36 cellular contexts compared by ENCODE assay signal in genomic region chr2:15949126-15949525, GRCh38. TPM values are rescaled to one million over a fixed set of nuclear protein-coding genes. Genes with fewer than 3 reads are reported as not detected.
"Had no signal": no experiment of that assay in that cellular context is flagged by ENCODE, and none has a peak within 500 bp of the region (broad histone marks: within the 10 kb centered on the region; RNA-seq: fewer than 3 reads in every experiment).

No MANE protein-coding gene starts in this region.

- DNase-seq: activated B cell treated with CpG ODN at 0.5 μM for 24 hours; activated CD4-positive, alpha-beta T cell treated with anti-CD3 and anti-CD28 coated beads for 48 hours; activated CD4-positive, alpha-beta T cell treated with anti-CD3 and anti-CD28 coated beads, Interleukin-2, amount 50 U/mL, for 1 hour; activated CD4-positive, alpha-beta T cell treated with anti-CD3 and anti-CD28 coated beads, Interleukin-2, amount 50 U/mL, for 48 hours; activated CD8-positive, alpha-beta memory T cell treated with anti-CD3 and anti-CD28 coated beads, Interleukin-2, amount 10 ng/mL, durations not matched to agents 7 days and 5 days; activated CD8-positive, alpha-beta memory T cell treated with anti-CD3 and anti-CD28 coated beads, Interleukin-2, amount 50 U/mL, for 4 hours; activated CD8-positive, alpha-beta T cell treated with anti-CD3 and anti-CD28 coated beads, Interleukin-2, amount 10 ng/mL, durations not matched to agents 7 days and 5 days; activated effector memory CD4-positive, alpha-beta T cell treated with anti-CD3 and anti-CD28 coated beads, Interleukin-2, amount 50 U/mL, for 16 hours; activated naive CD4-positive, alpha-beta T cell treated with anti-CD3 and anti-CD28 coated beads for 36 hours; activated naive CD8-positive, alpha-beta T cell treated with anti-CD3 and anti-CD28 coated beads for 36 hours; activated naive CD8-positive, alpha-beta T cell treated with anti-CD3 and anti-CD28 coated beads, Interleukin-2, amount 50 U/mL, for 24 hours; activated T-cell treated with anti-CD3 and anti-CD28 coated beads, Interleukin-2, amount 50 U/mL, for 1 hour; activated T-cell treated with anti-CD3 and anti-CD28 coated beads, Interleukin-2, amount 50 U/mL, for 48 hours; adrenal gland; amygdala; aorta; body of pancreas; caudate nucleus; cortex of kidney; dermis blood vessel endothelial cell; effector CD4-positive, alpha-beta T cell; effector memory CD8-positive, alpha-beta T cell; erythroblast; foreskin keratinocyte; gastrocnemius medialis; glutamatergic neuron; heart left ventricle; T-helper 2 cell had no signal

- H3K27ac Mint-ChIP-seq: activated B cell treated with CpG ODN at 0.5 μM for 24 hours; activated CD8-positive, alpha-beta memory T cell treated with anti-CD3 and anti-CD28 coated beads, Interleukin-2, amount 10 ng/mL, durations not matched to agents 7 days and 5 days; activated CD8-positive, alpha-beta T cell treated with anti-CD3 and anti-CD28 coated beads, Interleukin-2, amount 10 ng/mL, durations not matched to agents 7 days and 5 days; activated naive CD4-positive, alpha-beta T cell treated with anti-CD3 and anti-CD28 coated beads for 36 hours; activated naive CD4-positive, alpha-beta T cell treated with anti-CD3 and anti-CD28 coated beads, Interleukin-2, amount 50 U/mL, for 24 hours; activated naive CD8-positive, alpha-beta T cell treated with anti-CD3 and anti-CD28 coated beads for 36 hours; activated naive CD8-positive, alpha-beta T cell treated with anti-CD3 and anti-CD28 coated beads, Interleukin-2, amount 50 U/mL, for 24 hours; activated T-helper 1 cell treated with anti-CD3 and anti-CD28 coated beads, Interleukin-12 subunit alpha, Interleukin-12 subunit beta, Interleukin-2, Interleukin-4 antibody, amounts not matched to agents 30 ng/mL and 10 ng/mL and 1 ng/mL, durations not matched to agents 14 hours and 24 hours and 36 hours; activated T-helper 2 cell treated with anti-CD3 and anti-CD28 coated beads, Interferon-gamma antibody, Interleukin-2, Interleukin-4, amounts not matched to agents 10 μg/mL and 5 μg/mL and 100 μg/mL, durations not matched to agents 14 hours and 24 hours and 36 hours; effector memory CD8-positive, alpha-beta T cell had no signal

- H3K27ac ChIP-seq: adrenal gland, body of pancreas, esophagus muscularis mucosa, foreskin keratinocyte, gastrocnemius medialis, heart left ventricle had no signal

- H3K9me3 ChIP-seq: adrenal gland, body of pancreas, esophagus muscularis mucosa, gastrocnemius medialis, heart left ventricle had no signal

- H3K4me1 Mint-ChIP-seq: activated B cell treated with CpG ODN at 0.5 μM for 24 hours; activated CD8-positive, alpha-beta memory T cell treated with anti-CD3 and anti-CD28 coated beads, Interleukin-2, amount 10 ng/mL, durations not matched to agents 7 days and 5 days had no signal

- H3K27me3 ChIP-seq: adrenal gland, body of pancreas, gastrocnemius medialis, heart left ventricle had no signal

- H3K36me3 Mint-ChIP-seq: activated CD8-positive, alpha-beta memory T cell treated with anti-CD3 and anti-CD28 coated beads, Interleukin-2, amount 10 ng/mL, durations not matched to agents 7 days and 5 days; activated naive CD4-positive, alpha-beta T cell treated with anti-CD3 and anti-CD28 coated beads, Interleukin-2, amount 50 U/mL, for 24 hours; activated naive CD8-positive, alpha-beta T cell treated with anti-CD3 and anti-CD28 coated beads for 36 hours had no signal

- H3K4me3 Mint-ChIP-seq: activated B cell treated with CpG ODN at 0.5 μM for 24 hours; activated CD8-positive, alpha-beta memory T cell treated with anti-CD3 and anti-CD28 coated beads, Interleukin-2, amount 10 ng/mL, durations not matched to agents 7 days and 5 days; activated CD8-positive, alpha-beta T cell treated with anti-CD3 and anti-CD28 coated beads, Interleukin-2, amount 10 ng/mL, durations not matched to agents 7 days and 5 days; activated naive CD4-positive, alpha-beta T cell treated with anti-CD3 and anti-CD28 coated beads for 36 hours; activated naive CD4-positive, alpha-beta T cell treated with anti-CD3 and anti-CD28 coated beads, Interleukin-2, amount 50 U/mL, for 24 hours; activated naive CD8-positive, alpha-beta T cell treated with anti-CD3 and anti-CD28 coated beads for 36 hours; activated naive CD8-positive, alpha-beta T cell treated with anti-CD3 and anti-CD28 coated beads, Interleukin-2, amount 50 U/mL, for 24 hours; activated T-helper 1 cell treated with anti-CD3 and anti-CD28 coated beads, Interleukin-12 subunit alpha, Interleukin-12 subunit beta, Interleukin-2, Interleukin-4 antibody, amounts not matched to agents 30 ng/mL and 10 ng/mL and 1 ng/mL, durations not matched to agents 14 hours and 24 hours and 36 hours; effector memory CD8-positive, alpha-beta T cell had no signal

- H3K9me3 Mint-ChIP-seq: activated B cell treated with CpG ODN at 0.5 μM for 24 hours; activated naive CD4-positive, alpha-beta T cell treated with anti-CD3 and anti-CD28 coated beads for 36 hours; activated naive CD4-positive, alpha-beta T cell treated with anti-CD3 and anti-CD28 coated beads, Interleukin-2, amount 50 U/mL, for 24 hours; activated naive CD8-positive, alpha-beta T cell treated with anti-CD3 and anti-CD28 coated beads for 36 hours; activated naive CD8-positive, alpha-beta T cell treated with anti-CD3 and anti-CD28 coated beads, Interleukin-2, amount 50 U/mL, for 24 hours; activated T-helper 1 cell treated with anti-CD3 and anti-CD28 coated beads, Interleukin-12 subunit alpha, Interleukin-12 subunit beta, Interleukin-2, Interleukin-4 antibody, amounts not matched to agents 30 ng/mL and 10 ng/mL and 1 ng/mL, durations not matched to agents 14 hours and 24 hours and 36 hours; activated T-helper 2 cell treated with anti-CD3 and anti-CD28 coated beads, Interferon-gamma antibody, Interleukin-2, Interleukin-4, amounts not matched to agents 10 μg/mL and 5 μg/mL and 100 μg/mL, durations not matched to agents 14 hours and 24 hours and 36 hours had no signal

- H3K36me3 ChIP-seq: adrenal gland, esophagus muscularis mucosa, gastrocnemius medialis had no signal

- H3K4me1 ChIP-seq: adrenal gland, body of pancreas, foreskin keratinocyte had no signal

- H3K4me3 ChIP-seq: adrenal gland, body of pancreas, esophagus muscularis mucosa, gastrocnemius medialis, heart left ventricle had no signal

- ATAC-seq: activated CD4-positive, CD25-positive, alpha-beta regulatory T cell treated with anti-CD3 and anti-CD28 coated beads, Interleukin-2, amount 50 U/mL, for 24 hours; activated CD8-positive, alpha-beta memory T cell treated with anti-CD3 and anti-CD28 coated beads, Interleukin-2, amount 10 ng/mL, durations not matched to agents 7 days and 5 days; activated CD8-positive, alpha-beta T cell treated with anti-CD3 and anti-CD28 coated beads, Interleukin-2, amount 10 ng/mL, durations not matched to agents 7 days and 5 days; activated naive CD8-positive, alpha-beta T cell treated with anti-CD3 and anti-CD28 coated beads, Interleukin-2, amount 50 U/mL, for 24 hours; body of pancreas; effector memory CD8-positive, alpha-beta T cell; foreskin keratinocyte; gastrocnemius medialis; heart left ventricle had no signal

- FAIRE-seq: colon had no signal

- H3K27me3 Mint-ChIP-seq: activated naive CD4-positive, alpha-beta T cell treated with anti-CD3 and anti-CD28 coated beads, Interleukin-2, amount 50 U/mL, for 24 hours had no signal

RNA-seq across cellular contexts. Expression of gene MYCN, which starts 8.8 kb away (rescaled TPM):
- total RNA-seq: activated B cell treated with CpG ODN at 0.5 μM for 24 hours; activated CD8-positive, alpha-beta memory T cell treated with anti-CD3 and anti-CD28 coated beads for 36 hours; activated CD8-positive, alpha-beta memory T cell treated with anti-CD3 and anti-CD28 coated beads, Interleukin-2, amount 10 ng/mL, durations not matched to agents 7 days and 5 days; activated CD8-positive, alpha-beta T cell treated with anti-CD3 and anti-CD28 coated beads, Interleukin-2, amount 10 ng/mL, durations not matched to agents 7 days and 5 days; activated T-helper 1 cell treated with anti-CD3 and anti-CD28 coated beads, Interleukin-12 subunit alpha, Interleukin-12 subunit beta, Interleukin-2, Interleukin-4 antibody, amounts not matched to agents 30 ng/mL and 10 ng/mL and 1 ng/mL, durations not matched to agents 14 hours and 24 hours and 36 hours; activated T-helper 2 cell treated with anti-CD3 and anti-CD28 coated beads, Interferon-gamma antibody, Interleukin-2, Interleukin-4, amounts not matched to agents 10 μg/mL and 5 μg/mL and 100 μg/mL, durations not matched to agents 14 hours and 24 hours and 36 hours; body of pancreas; foreskin keratinocyte; T-helper 1 cell treated with Interleukin-12 subunit alpha and Interleukin-12 subunit beta and Interleukin-4 antibody, amounts not matched to agents 30 ng/mL and 1 ng/mL, for 36 hours had no signal
